In genomic region chr16:1920727-1921155, GRCh38 we compare ENCODE assay signal across 12 cellular contexts. TPM values are rescaled to one million over a fixed set of nuclear protein-coding genes. Genes with fewer than 3 reads are reported as not detected.
DNase-seq lines count a peak whose midpoint lies in the region; ATAC-seq and TF ChIP-seq lines count a peak whose summit lies in the region.
"Had no signal": no experiment of that assay in that cellular context is flagged by ENCODE, and none has a peak within 500 bp of the region (broad histone marks: within the 10 kb centered on the region; RNA-seq: fewer than 3 reads in every experiment).

No MANE protein-coding gene starts in this region.

- no peaks in the 10 kb centered on the region for H3K4me1 ChIP-seq in right lobe of liver

- no peaks in the 10 kb centered on the region for H3K9me3 ChIP-seq in right lobe of liver

- ATAC-seq in SK-N-SH treated with all-trans-retinoic acid at 6 μM for 48 hours: peak; percentile 82
- ATAC-seq in right lobe of liver: peak; percentile 35 to 69 (median 48)
- no peak for ATAC-seq in GM19324 (IDR thresholded peaks at IDR 0.05; ENCODE audit: low FRiP score, unreplicated experiment)
- ATAC-seq in HG02623 (IDR thresholded peaks at IDR 0.05; ENCODE audit: unreplicated experiment): no peak
- no peak for ATAC-seq in HG02759 (IDR thresholded peaks at IDR 0.05; ENCODE audit: unreplicated experiment)
- ATAC-seq: effector memory CD8-positive, alpha-beta T cell had no signal

- TF ChIP-seq POLR2A in right lobe of liver (IDR thresholded peaks at IDR 0.05): no peak

- TF ChIP-seq CTCF in right lobe of liver (IDR thresholded peaks at IDR 0.05): no peak

- H3K27ac ChIP-seq in right lobe of liver: no peak overlapping the region

- peaks cover 0 to 8% of the 10 kb centered on the region in 2 donors for H3K27me3 ChIP-seq in right lobe of liver

- peak; percentile 42 for DNase-seq in Daoy (ENCODE audit: low read depth)
- peak in 42 of 76 experiments; percentile 6 to 69 (median 38) for DNase-seq in HUDEP-2 (lab: John Stamatoyannopoulos, UW; ENCODE audit: unreplicated experiment in 76 of 76)
- no peak for DNase-seq in right lobe of liver
- no peak for DNase-seq in T-helper 2 cell
- DNase-seq: activated CD4-positive, alpha-beta T cell treated with anti-CD3 and anti-CD28 coated beads, Interleukin-2, amount 10 ng/mL, durations not matched to agents 7 days and 5 days; effector memory CD8-positive, alpha-beta T cell; midbrain; NCI-H1092 treated with DMSO at 0.1 percent for 48 hours had no signal

- intact Hi-C loops in right lobe of liver (cut with DNase I): no loop called here

- 16% methylated on average over 13 of the region's 15 CpGs for WGBS in right lobe of liver (ENCODE audit: insufficient coverage, low coverage, low lambda C conversion rate, missing lambda C conversion rate)

- H3K4me3 ChIP-seq in right lobe of liver: no peak overlapping the region

- H3K36me3 ChIP-seq in right lobe of liver: no peaks in the 10 kb centered on the region

TF ChIP-seq in SK-N-SH treated with all-trans-retinoic acid at 6 μM for 48 hours, 23 proteins besides CTCF, POLR2A, EP300 and RAD21:
- TF ChIP-seq ZNF70 (CRISPR knock-in tag; IDR thresholded peaks at IDR 0.05) (no peak), TCF4 (CRISPR knock-in tag; IDR thresholded peaks at IDR 0.05; ENCODE audit: borderline replicate concordance) (no peak), ISL1 (CRISPR knock-in tag; IDR thresholded peaks at IDR 0.05) (no peak), PPARA (CRISPR knock-in tag; IDR thresholded peaks at IDR 0.05; ENCODE audit: borderline replicate concordance) (no peak), POU6F1 (CRISPR knock-in tag; IDR thresholded peaks at IDR 0.05; ENCODE audit: borderline replicate concordance, low read depth) (no peak), TOX (CRISPR knock-in tag; IDR thresholded peaks at IDR 0.05; ENCODE audit: borderline replicate concordance) (no peak), PATZ1 (CRISPR knock-in tag; IDR thresholded peaks at IDR 0.05; ENCODE audit: borderline replicate concordance) (no peak)

RNA-seq across cellular contexts. Expression of gene HS3ST6, which starts 2.5 kb away (rescaled TPM):
- total RNA-seq in Daoy (2014; rRNA removed; shearing (Covaris generic)): not detected in 2 replicates
- not detected for total RNA-seq in right lobe of liver
- total RNA-seq: activated CD4-positive, alpha-beta T cell treated with anti-CD3 and anti-CD28 coated beads, Interleukin-2, amount 10 ng/mL, durations not matched to agents 7 days and 5 days had no signal

RNA-seq across cellular contexts. Expression of gene MSRB1, which starts 22.3 kb away (rescaled TPM):
- 36.6 and 49.1 TPM in 2 replicates for total RNA-seq in Daoy (2014; rRNA removed; shearing (Covaris generic))
- 100 to 1,000 TPM in 3 of 6 experiments, 10 to 100 TPM in 3; 63.4 to 121 (median 98.5) TPM for total RNA-seq in right lobe of liver

RNA-seq across cellular contexts. Expression of gene RPL3L, which starts 33.7 kb away (rescaled TPM):
- not detected in 2 replicates for total RNA-seq in Daoy (2014; rRNA removed; shearing (Covaris generic))
- total RNA-seq in right lobe of liver: under 1 TPM in 1 of 6 experiments, not detected in 5; 0.12 TPM
- total RNA-seq: activated CD4-positive, alpha-beta T cell treated with anti-CD3 and anti-CD28 coated beads, Interleukin-2, amount 10 ng/mL, durations not matched to agents 7 days and 5 days had no signal

RNA-seq across cellular contexts. Expression of gene NDUFB10, which starts 38.6 kb away (rescaled TPM):
- 147 and 156 TPM in 2 replicates for total RNA-seq in Daoy (2014; rRNA removed; shearing (Covaris generic))
- 100 to 1,000 TPM in 2 of 6 experiments, 10 to 100 TPM in 4; 68.7 to 210 (median 81.2) TPM for total RNA-seq in right lobe of liver

RNA-seq across cellular contexts. Expression of gene RPS2, which starts 43.9 kb away (rescaled TPM):
- 1,645 and 2,369 TPM in 2 replicates for total RNA-seq in Daoy (2014; rRNA removed; shearing (Covaris generic))
- total RNA-seq in right lobe of liver: 1,000 to 10,000 TPM in 1 of 6 experiments, 100 to 1,000 TPM in 5; 451 to 1,052 (median 541) TPM

Comparison
In these comparisons a context has a peak if more than half of its experiments do, and no peak if none do; other contexts are left out.
1. DNase-seq: peak in Daoy (single experiment) and HUDEP-2 (42 of 76); none in right lobe of liver (0 of 3) and T-helper 2 cell (0 of 5).
2. ATAC-seq: peak in SK-N-SH treated with all-trans-retinoic acid at 6 μM for 48 hours (single experiment) and right lobe of liver (4 of 4); none in GM19324 (single experiment), HG02623 (single experiment) and HG02759 (single experiment).